Comparison of ENCODE assay signal across 9 cellular contexts in the genomic region with DNA sequence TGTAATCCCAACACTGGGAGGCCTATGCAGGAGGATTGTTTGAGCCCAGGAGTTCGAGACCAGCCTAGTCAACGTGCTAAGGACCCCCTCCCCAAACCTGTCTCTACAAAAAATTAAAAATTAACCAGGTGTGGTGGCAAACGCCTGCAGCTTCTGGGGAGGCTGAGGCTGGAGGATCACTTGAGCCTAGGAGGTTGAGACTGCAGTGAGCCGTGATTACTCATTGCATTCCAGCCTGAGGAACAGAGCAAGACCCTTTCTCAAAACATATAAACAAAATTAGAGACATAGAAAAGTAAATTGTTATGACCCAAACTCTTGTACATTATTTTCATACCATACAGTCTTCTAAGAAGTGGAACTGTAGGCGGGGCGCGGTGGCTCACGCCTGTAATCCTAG. TPM values are rescaled to one million over a fixed set of nuclear protein-coding genes. Genes with fewer than 3 reads are reported as not detected.
DNase-seq lines count a peak whose midpoint lies in the region; ATAC-seq and TF ChIP-seq lines count a peak whose summit lies in the region.
"Had no signal": no experiment of that assay in that cellular context is flagged by ENCODE, and none has a peak within 500 bp of the region (broad histone marks: within the 10 kb centered on the region; RNA-seq: fewer than 3 reads in every experiment).

No MANE protein-coding gene starts in this region.

- no peaks in the 10 kb centered on the region for H3K9me3 ChIP-seq in Karpas-422 (ENCODE audit: low read length)

- H3K79me2 ChIP-seq in Karpas-422 (ENCODE audit: low read length) = peaks cover 84% of the 10 kb centered on the region

- peaks cover 28% of the 10 kb centered on the region for H3K4me1 ChIP-seq in Karpas-422 (ENCODE audit: low read length)

- H3K27ac ChIP-seq in Karpas-422 (ENCODE audit: low read length) (peak overlapping the region; percentile 35; the same call in 1 of the 2 replicates), dorsolateral prefrontal cortex (peak overlapping the region in 8 of 59 donors; percentile 86 to 96 (median 94))

- no peaks in the 10 kb centered on the region for H3K9me3 Mint-ChIP-seq in natural killer cell treated with Interleukin-12 subunit alpha and Interleukin-12 subunit beta and Interleukin-15 and Interleukin-18, amount 100 ng/mL, for 72 hours

- intact Hi-C loops in dorsolateral prefrontal cortex (cut with DNase I) = no loop called here

- peak overlapping the region; percentile 94 for H3K4me2 ChIP-seq in Karpas-422 (ENCODE audit: low read depth, low read length, poor library complexity, severe bottlenecking)

- no peak for DNase-seq in AG10803 (ENCODE audit: low read depth)
- no peak for DNase-seq in Karpas-422
- no peak for DNase-seq in dorsolateral prefrontal cortex
- no peak for DNase-seq in natural killer cell treated with Interleukin-12 subunit alpha and Interleukin-12 subunit beta and Interleukin-15 and Interleukin-18, amount 100 ng/mL, for 72 hours (ENCODE audit: low spot score)
- no peak for DNase-seq in GM03348 (ENCODE audit: low spot score)
- DNase-seq in effector CD4-positive, alpha-beta T cell = no peak
- DNase-seq in HPDE6-E6E7 (ENCODE audit: extremely low spot score) = no peak
- no peak for DNase-seq in GF-D8 (lab: John Stamatoyannopoulos, UW)
- DNase-seq: NCI-H2107 had no signal

- TF ChIP-seq CTCF in AG10803 (conservative IDR thresholded peaks at IDR 0.05; ENCODE audit: low read length) (no peak), dorsolateral prefrontal cortex (IDR thresholded peaks at IDR 0.05 in 54 of 56, conservative IDR thresholded peaks at IDR 0.05 in 2 of 56; ENCODE audit: low read depth in 1 of 56, partially characterized antibody in 56 of 56) (no peak)

- H3K9ac ChIP-seq in Karpas-422 (ENCODE audit: low read length) = peak overlapping the region; percentile 90

- H4K20me1 ChIP-seq in Karpas-422 (ENCODE audit: insufficient read depth, low read depth, low read length) = no peaks in the 10 kb centered on the region

- peaks cover 7 to 24% of the 10 kb centered on the region in 2 donors for H3K4me1 Mint-ChIP-seq in natural killer cell treated with Interleukin-12 subunit alpha and Interleukin-12 subunit beta and Interleukin-15 and Interleukin-18, amount 100 ng/mL, for 72 hours (ENCODE audit: low read depth in 2 of 2)

- H3K9me2 ChIP-seq in Karpas-422 (replicated peaks; ENCODE audit: insufficient read depth, low read length) = no peaks in the 10 kb centered on the region

- peaks cover 5% of the 10 kb centered on the region for H3K36me3 Mint-ChIP-seq in natural killer cell treated with Interleukin-12 subunit alpha and Interleukin-12 subunit beta and Interleukin-15 and Interleukin-18, amount 100 ng/mL, for 72 hours

- no peaks in the 10 kb centered on the region for H3K27me3 Mint-ChIP-seq in natural killer cell treated with Interleukin-12 subunit alpha and Interleukin-12 subunit beta and Interleukin-15 and Interleukin-18, amount 100 ng/mL, for 72 hours

- no peak overlapping the region for H2AFZ ChIP-seq in Karpas-422 (ENCODE audit: low read length)

- peak overlapping the region; percentile 86 to 94 for H3K27ac Mint-ChIP-seq in natural killer cell treated with Interleukin-12 subunit alpha and Interleukin-12 subunit beta and Interleukin-15 and Interleukin-18, amount 100 ng/mL, for 72 hours

- no peak for ATAC-seq in natural killer cell treated with Interleukin-12 subunit alpha and Interleukin-12 subunit beta and Interleukin-15 and Interleukin-18, amount 100 ng/mL, for 72 hours

- no peaks in the 10 kb centered on the region for H3K27me3 ChIP-seq in Karpas-422 (ENCODE audit: low read length)
- H3K27me3 ChIP-seq in dorsolateral prefrontal cortex = no peaks in the 10 kb centered on the region

- H3K4me3 Mint-ChIP-seq in natural killer cell treated with Interleukin-12 subunit alpha and Interleukin-12 subunit beta and Interleukin-15 and Interleukin-18, amount 100 ng/mL, for 72 hours = peak overlapping the region; percentile 94

- H3K4me3 ChIP-seq in AG10803 (ENCODE audit: low read length) = peak overlapping the region; percentile 86
- H3K4me3 ChIP-seq in Karpas-422 (ENCODE audit: low read length) = peak overlapping the region; percentile 93
- peak overlapping the region; percentile 78 to 100 (median 96) for H3K4me3 ChIP-seq in dorsolateral prefrontal cortex

- no peaks in the 10 kb centered on the region for H3K36me3 ChIP-seq in Karpas-422 (ENCODE audit: insufficient read depth, low read length)

RNA-seq across cellular contexts. Expression of gene GPR107, which starts 1.1 kb away (rescaled TPM):
- 9.6 and 11.6 TPM in 2 replicates for total RNA-seq in Karpas-422 (2014; rRNA removed; shearing (Covaris generic); ENCODE audit: low replicate concordance)
- 10 to 100 TPM; 34.8 to 59.2 (median 45.9) TPM for total RNA-seq in dorsolateral prefrontal cortex
- 10 to 100 TPM; 32.6 to 32.8 TPM for total RNA-seq in natural killer cell treated with Interleukin-12 subunit alpha and Interleukin-12 subunit beta and Interleukin-15 and Interleukin-18, amount 100 ng/mL, for 72 hours

RNA-seq across cellular contexts. Expression of gene FNBP1, which starts 11.8 kb away (rescaled TPM):
- total RNA-seq in Karpas-422 (2014; rRNA removed; shearing (Covaris generic); ENCODE audit: low replicate concordance) = 205 and 280 TPM in 2 replicates
- total RNA-seq in dorsolateral prefrontal cortex = 100 to 1,000 TPM in 60 of 120 experiments, 10 to 100 TPM in 60; 53.9 to 197 (median 99.8) TPM
- total RNA-seq in natural killer cell treated with Interleukin-12 subunit alpha and Interleukin-12 subunit beta and Interleukin-15 and Interleukin-18, amount 100 ng/mL, for 72 hours = 100 to 1,000 TPM; 124 to 141 TPM
